Comparison of ENCODE assay signal across 15 cellular contexts in genomic region chr6:152091851-152092341, GRCh38.
A peak's percentile ranks its signal among the peaks of the same experiment; 100 is the strongest.
DNase-seq lines count a peak whose midpoint lies in the region; ATAC-seq and TF ChIP-seq lines count a peak whose summit lies in the region.
"Had no signal": no experiment of that assay in that cellular context is flagged by ENCODE, and none has a peak within 500 bp of the region (broad histone marks: within the 10 kb centered on the region; RNA-seq: fewer than 3 reads in every experiment).

No MANE protein-coding gene starts in this region.

- H3K4me1 ChIP-seq in vagina = peaks cover 58% of the 10 kb centered on the region

- no peak for TF ChIP-seq POLR2A in vagina (IDR thresholded peaks at IDR 0.05)

- TF ChIP-seq CTCF in fibroblast of villous mesenchyme (IDR thresholded peaks at IDR 0.05; ENCODE audit: insufficient read depth, low read depth, low read length) = no peak
- TF ChIP-seq CTCF in vagina (IDR thresholded peaks at IDR 0.05) = no peak

- no peaks in the 10 kb centered on the region for H3K36me3 ChIP-seq in vagina
- H3K36me3 ChIP-seq: thyroid gland had no signal

- DNase-seq in HUDEP-2 (lab: John Stamatoyannopoulos, UW; ENCODE audit: unreplicated experiment in 76 of 76) = peak in 73 of 76 experiments; percentile 35 to 97 (median 76)
- DNase-seq in amniotic epithelial cell (ENCODE audit: low read depth) = peak; percentile 71
- peak; percentile 24 for DNase-seq in fibroblast of villous mesenchyme (ENCODE audit: low read depth)
- DNase-seq in vagina (ENCODE audit: extremely low spot score in 2 of 2) = peak in 1 of 2 donors; percentile 77
- no peak for DNase-seq in activated CD4-positive, alpha-beta T cell treated with anti-CD3 and anti-CD28 coated beads, Interleukin-2, amount 50 U/mL, for 4 hours
- no peak for DNase-seq in C1 segment of cervical spinal cord (lab: John Stamatoyannopoulos, UW)
- DNase-seq: activated B cell treated with CpG ODN at 0.5 μM for 24 hours; activated naive CD4-positive, alpha-beta T cell treated with anti-CD3 and anti-CD28 coated beads, Interleukin-2, amount 10 ng/mL, durations not matched to agents 7 days and 5 days; GDM1; natural killer cell; NCI-H1417 treated with DMSO at 0.1 percent for 48 hours; NCI-H446 treated with DMSO at 0.1 percent for 48 hours; stimulated activated CD4-positive, alpha-beta T cell treated with anti-CD3 and anti-CD28 coated beads, Interleukin-1b, Interleukin-23, amount 100 ng/mL, for 48 hours; thyroid gland had no signal

- ATAC-seq in GM19351 (IDR thresholded peaks at IDR 0.05; ENCODE audit: unreplicated experiment) = no peak
- ATAC-seq: natural killer cell had no signal

- H3K4me3 ChIP-seq in fibroblast of villous mesenchyme (ENCODE audit: low read depth, low read length) = no peak overlapping the region
- H3K4me3 ChIP-seq in vagina = no peak overlapping the region
- H3K4me3 ChIP-seq: thyroid gland had no signal

- H3K27me3 ChIP-seq in vagina = no peaks in the 10 kb centered on the region
- H3K27me3 ChIP-seq: thyroid gland had no signal

- no peaks in the 10 kb centered on the region for H3K9me3 ChIP-seq in vagina
- H3K9me3 ChIP-seq: thyroid gland had no signal

- intact Hi-C loops in vagina (cut with DNase I) = no loop called here

- H3K27ac ChIP-seq in vagina = peak overlapping the region; percentile 67
- H3K27ac ChIP-seq: thyroid gland had no signal

Comparison
In these comparisons a context has a peak if more than half of its experiments do, and no peak if none do; other contexts are left out.
1. DNase-seq: peak in HUDEP-2 (73 of 76), amniotic epithelial cell (single experiment) and fibroblast of villous mesenchyme (single experiment); none in activated CD4-positive, alpha-beta T cell treated with anti-CD3 and anti-CD28 coated beads, Interleukin-2, amount 50 U/mL, for 4 hours (0 of 2) and C1 segment of cervical spinal cord (0 of 14).